2 cellular contexts compared by ENCODE assay signal in the genomic region with DNA sequence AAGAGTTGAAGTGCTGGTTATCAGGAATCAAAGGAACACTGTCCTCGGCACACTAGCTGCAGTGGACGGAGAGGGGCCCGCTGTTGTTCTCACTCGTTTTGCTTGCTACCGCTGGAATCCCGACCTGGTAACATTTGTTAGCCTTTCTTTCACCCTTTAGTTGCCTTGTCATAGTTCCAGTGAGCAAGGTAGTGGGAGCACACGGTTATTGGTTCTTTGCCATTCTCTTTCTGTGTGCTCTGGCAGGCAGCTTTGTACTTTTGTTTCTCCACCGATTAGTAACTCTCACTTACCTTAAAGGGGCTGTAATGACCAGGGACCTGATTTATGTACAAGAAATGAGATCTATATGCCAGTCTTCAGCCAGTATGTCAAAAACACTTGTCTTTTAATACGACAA.
A peak's percentile ranks its signal among the peaks of the same experiment; 100 is the strongest.
TF ChIP-seq lines count a peak whose summit lies in the region.

No MANE protein-coding gene starts in this region.

TF ChIP-seq in A549, 52 proteins besides CTCF, POLR2A, EP300 and RAD21:
- TF ChIP-seq, protein P1, sequence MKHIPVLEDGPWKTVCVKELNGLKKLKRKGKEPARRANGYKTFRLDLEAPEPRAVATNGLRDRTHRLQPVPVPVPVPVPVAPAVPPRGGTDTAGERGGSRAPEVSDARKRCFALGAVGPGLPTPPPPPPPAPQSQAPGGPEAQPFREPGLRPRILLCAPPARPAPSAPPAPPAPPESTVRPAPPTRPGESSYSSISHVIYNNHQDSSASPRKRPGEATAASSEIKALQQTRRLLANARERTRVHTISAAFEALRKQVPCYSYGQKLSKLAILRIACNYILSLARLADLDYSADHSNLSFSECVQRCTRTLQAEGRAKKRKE (CRISPR knock-in tag; IDR thresholded peaks at IDR 0.05; ENCODE audit: low read depth) = no peak
- TF ChIP-seq HOXB5 (CRISPR knock-in tag; IDR thresholded peaks at IDR 0.05) (no peak), ZSCAN20 (CRISPR knock-in tag; IDR thresholded peaks at IDR 0.05) (no peak)
TF ChIP-seq in A549: peak in this region for 0.

TF ChIP-seq in endothelial cell of umbilical vein, 7 proteins besides CTCF, POLR2A, EP300 and RAD21:
- TF ChIP-seq EZH2 (IDR thresholded peaks at IDR 0.05; ENCODE audit: borderline replicate concordance, low read depth, low read length, severe bottlenecking) = peak; percentile 27
- TF ChIP-seq JUN (IDR thresholded peaks at IDR 0.05; ENCODE audit: borderline replicate concordance, insufficient read depth, insufficient read length, low read depth) = no peak
